In genomic region chr16:590875-591200, GRCh38 we compare ENCODE assay signal across 8 cellular contexts. TPM values are rescaled to one million over a fixed set of nuclear protein-coding genes. Genes with fewer than 3 reads are reported as not detected.
DNase-seq lines count a peak whose midpoint lies in the region; ATAC-seq and TF ChIP-seq lines count a peak whose summit lies in the region.

No MANE protein-coding gene starts in this region.

- H3K36me3 Mint-ChIP-seq in T-cell, result no peaks in the 10 kb centered on the region

- ATAC-seq in T-cell (replicated peaks in 1 of 4) (no peak), gastrocnemius medialis (no peak), GM21390 (IDR thresholded peaks at IDR 0.05; ENCODE audit: unreplicated experiment) (no peak)

- no peaks in the 10 kb centered on the region for H3K27me3 Mint-ChIP-seq in T-cell

- no peak for TF ChIP-seq POLR2A in gastrocnemius medialis (IDR thresholded peaks at IDR 0.05)

- no peaks in the 10 kb centered on the region for H3K27me3 ChIP-seq in gastrocnemius medialis

- H3K27ac Mint-ChIP-seq in T-cell, result peak overlapping the region; percentile 50 to 71

- CTCF ChIA-PET in T-cell (lab: Charles Lee), result no interaction called here

- no peaks in the 10 kb centered on the region for H3K36me3 ChIP-seq in gastrocnemius medialis

- intact Hi-C loops in gastrocnemius medialis (cut with DNase I; ENCODE audit: low total_unique reads), result loop anchor here (1.0 kb wide), 1 partner anchor 69 kb away; no protein-coding TSS in a partner anchor

- H3K4me3 Mint-ChIP-seq in T-cell, result peak overlapping the region; percentile 87 to 88 (median 88)

- peaks cover 68 to 71% of the 10 kb centered on the region in 2 donors for H3K4me1 ChIP-seq in gastrocnemius medialis

- in situ Hi-C loops in gastrocnemius medialis (cut with MboI; ENCODE audit: low sequenced_read_pairs in 4 of 4), result no loop called here

- H3K4me3 ChIP-seq in GM12875 (ENCODE audit: low read depth, low read length) (peak overlapping the region; percentile 79), fibroblast of the aortic adventitia (ENCODE audit: low read depth, low read length) (peak overlapping the region; percentile 91), gastrocnemius medialis (peak overlapping the region; percentile 66 to 91 (median 80))

- H3K9me3 Mint-ChIP-seq in T-cell, result no peaks in the 10 kb centered on the region

- DNase-seq in T-cell (no peak), fibroblast of the aortic adventitia (ENCODE audit: low read depth) (no peak), gastrocnemius medialis (no peak), dedifferentiated amniotic fluid mesenchymal stem cell (ENCODE audit: extremely low spot score) (no peak), AG08396 (ENCODE audit: low spot score) (no peak)
- no peak for DNase-seq in stimulated activated CD8-positive, alpha-beta memory T cell treated with anti-CD3 and anti-CD28 coated beads, Interleukin-4, amount 100 ng/mL, for 48 hours

- peaks cover 39 to 52% (median 42%) of the 10 kb centered on the region in 3 donors for H3K4me1 Mint-ChIP-seq in T-cell

- peak overlapping the region; percentile 87 to 97 (median 95) for H3K27ac ChIP-seq in gastrocnemius medialis

- TF ChIP-seq CTCF in GM12875 (IDR thresholded peaks at IDR 0.05; ENCODE audit: borderline replicate concordance, insufficient read depth, low read depth, low read length) (no peak), fibroblast of the aortic adventitia (IDR thresholded peaks at IDR 0.05; ENCODE audit: insufficient read depth, low read length) (no peak), gastrocnemius medialis (IDR thresholded peaks at IDR 0.05 in 4 of 5, conservative IDR thresholded peaks at IDR 0.05 in 1 of 5) (no peak)

- no peaks in the 10 kb centered on the region for H3K9me3 ChIP-seq in gastrocnemius medialis

- POLR2A ChIA-PET in T-cell (lab: Charles Lee), result no interaction called here

RNA-seq across cellular contexts. Expression of gene RAB40C, which starts 1.0 kb away (rescaled TPM):
- 10 to 100 TPM; 14.1 to 28.0 (median 24.4) TPM for total RNA-seq in T-cell
- total RNA-seq in fibroblast of the aortic adventitia (ENCODE audit: low replicate concordance), result 12.0 and 14.6 TPM in 2 replicates
- 10 to 100 TPM; 15.6 to 29.3 (median 21.4) TPM for total RNA-seq in gastrocnemius medialis

RNA-seq across cellular contexts. Expression of gene PIGQ, which starts 21.1 kb away (rescaled TPM):
- total RNA-seq in T-cell, result 10 to 100 TPM; 38.2 to 86.9 (median 63.1) TPM
- total RNA-seq in fibroblast of the aortic adventitia (ENCODE audit: low replicate concordance), result 20.7 and 29.1 TPM in 2 replicates
- total RNA-seq in gastrocnemius medialis, result 10 to 100 TPM; 22.2 to 47.3 (median 38.5) TPM

RNA-seq across cellular contexts. Expression of gene NHLRC4, which starts 24.0 kb away (rescaled TPM):
- total RNA-seq in T-cell, result 1 to 10 TPM; 1.3 to 5.0 (median 3.6) TPM
- 2.0 and 2.5 TPM in 2 replicates for total RNA-seq in fibroblast of the aortic adventitia (ENCODE audit: low replicate concordance)
- under 1 TPM; 0.42 to 0.56 (median 0.48) TPM for total RNA-seq in gastrocnemius medialis

RNA-seq across cellular contexts. Expression of gene PRR35, which starts 30.6 kb away (rescaled TPM):
- total RNA-seq in T-cell (not detected), fibroblast of the aortic adventitia (ENCODE audit: low replicate concordance) (not detected in 2 replicates), gastrocnemius medialis (not detected)

RNA-seq across cellular contexts. Expression of gene WFIKKN1, which starts 39.9 kb away (rescaled TPM):
- 1 to 10 TPM in 3 of 5 donors, under 1 TPM in 2; 0.15 to 1.5 (median 1.0) TPM for total RNA-seq in T-cell
- 0.18 and 0.25 TPM in 2 replicates for total RNA-seq in fibroblast of the aortic adventitia (ENCODE audit: low replicate concordance)
- 1 to 10 TPM in 3 of 4 donors, under 1 TPM in 1; 0.12 to 3.2 (median 1.3) TPM for total RNA-seq in gastrocnemius medialis
